Comparison of ENCODE assay signal across 1 cellular context in the genomic region with DNA sequence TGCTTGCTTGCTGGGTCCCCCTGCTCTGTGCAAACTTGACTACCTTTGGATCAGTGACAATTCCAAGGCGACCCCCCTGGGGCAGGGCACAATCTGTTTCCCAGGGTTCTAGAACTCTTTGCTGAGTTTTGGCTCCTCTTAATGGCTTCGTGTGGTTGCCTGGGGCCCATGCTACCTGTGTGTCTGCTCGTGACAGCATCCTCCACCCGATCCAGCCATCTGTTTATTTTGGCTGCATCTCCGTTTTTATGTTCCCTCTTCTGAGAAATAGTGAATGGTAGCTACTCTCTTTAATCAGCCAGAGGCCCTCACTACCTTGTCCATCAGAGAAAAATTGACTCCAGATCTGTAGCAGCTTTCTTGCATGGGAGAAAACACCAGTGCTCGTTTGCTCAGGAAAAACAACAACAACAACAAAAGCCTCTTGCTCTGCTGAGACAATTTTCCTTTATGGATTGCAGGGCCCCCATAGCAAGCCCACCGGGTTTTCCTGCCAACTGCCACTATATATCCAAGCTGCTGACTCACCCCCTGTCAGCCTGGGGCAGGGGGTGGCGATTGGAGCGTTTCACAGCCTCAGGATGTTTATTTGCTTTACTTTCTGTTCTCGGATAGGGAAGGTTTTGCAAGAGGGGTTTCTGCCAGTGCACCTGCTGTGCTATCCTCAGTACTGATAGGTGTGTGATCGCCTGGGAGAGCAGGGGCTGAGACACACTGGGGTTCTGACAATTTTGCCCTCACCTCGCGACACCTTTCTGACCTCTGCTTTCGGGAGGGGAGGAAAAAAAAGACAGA.
TF ChIP-seq lines count a peak whose summit lies in the region.

No MANE protein-coding gene starts in this region.

TF ChIP-seq in GM23338, 12 proteins besides CTCF, POLR2A, EP300 and RAD21 (continued from another document):
- TF ChIP-seq, protein P1, sequence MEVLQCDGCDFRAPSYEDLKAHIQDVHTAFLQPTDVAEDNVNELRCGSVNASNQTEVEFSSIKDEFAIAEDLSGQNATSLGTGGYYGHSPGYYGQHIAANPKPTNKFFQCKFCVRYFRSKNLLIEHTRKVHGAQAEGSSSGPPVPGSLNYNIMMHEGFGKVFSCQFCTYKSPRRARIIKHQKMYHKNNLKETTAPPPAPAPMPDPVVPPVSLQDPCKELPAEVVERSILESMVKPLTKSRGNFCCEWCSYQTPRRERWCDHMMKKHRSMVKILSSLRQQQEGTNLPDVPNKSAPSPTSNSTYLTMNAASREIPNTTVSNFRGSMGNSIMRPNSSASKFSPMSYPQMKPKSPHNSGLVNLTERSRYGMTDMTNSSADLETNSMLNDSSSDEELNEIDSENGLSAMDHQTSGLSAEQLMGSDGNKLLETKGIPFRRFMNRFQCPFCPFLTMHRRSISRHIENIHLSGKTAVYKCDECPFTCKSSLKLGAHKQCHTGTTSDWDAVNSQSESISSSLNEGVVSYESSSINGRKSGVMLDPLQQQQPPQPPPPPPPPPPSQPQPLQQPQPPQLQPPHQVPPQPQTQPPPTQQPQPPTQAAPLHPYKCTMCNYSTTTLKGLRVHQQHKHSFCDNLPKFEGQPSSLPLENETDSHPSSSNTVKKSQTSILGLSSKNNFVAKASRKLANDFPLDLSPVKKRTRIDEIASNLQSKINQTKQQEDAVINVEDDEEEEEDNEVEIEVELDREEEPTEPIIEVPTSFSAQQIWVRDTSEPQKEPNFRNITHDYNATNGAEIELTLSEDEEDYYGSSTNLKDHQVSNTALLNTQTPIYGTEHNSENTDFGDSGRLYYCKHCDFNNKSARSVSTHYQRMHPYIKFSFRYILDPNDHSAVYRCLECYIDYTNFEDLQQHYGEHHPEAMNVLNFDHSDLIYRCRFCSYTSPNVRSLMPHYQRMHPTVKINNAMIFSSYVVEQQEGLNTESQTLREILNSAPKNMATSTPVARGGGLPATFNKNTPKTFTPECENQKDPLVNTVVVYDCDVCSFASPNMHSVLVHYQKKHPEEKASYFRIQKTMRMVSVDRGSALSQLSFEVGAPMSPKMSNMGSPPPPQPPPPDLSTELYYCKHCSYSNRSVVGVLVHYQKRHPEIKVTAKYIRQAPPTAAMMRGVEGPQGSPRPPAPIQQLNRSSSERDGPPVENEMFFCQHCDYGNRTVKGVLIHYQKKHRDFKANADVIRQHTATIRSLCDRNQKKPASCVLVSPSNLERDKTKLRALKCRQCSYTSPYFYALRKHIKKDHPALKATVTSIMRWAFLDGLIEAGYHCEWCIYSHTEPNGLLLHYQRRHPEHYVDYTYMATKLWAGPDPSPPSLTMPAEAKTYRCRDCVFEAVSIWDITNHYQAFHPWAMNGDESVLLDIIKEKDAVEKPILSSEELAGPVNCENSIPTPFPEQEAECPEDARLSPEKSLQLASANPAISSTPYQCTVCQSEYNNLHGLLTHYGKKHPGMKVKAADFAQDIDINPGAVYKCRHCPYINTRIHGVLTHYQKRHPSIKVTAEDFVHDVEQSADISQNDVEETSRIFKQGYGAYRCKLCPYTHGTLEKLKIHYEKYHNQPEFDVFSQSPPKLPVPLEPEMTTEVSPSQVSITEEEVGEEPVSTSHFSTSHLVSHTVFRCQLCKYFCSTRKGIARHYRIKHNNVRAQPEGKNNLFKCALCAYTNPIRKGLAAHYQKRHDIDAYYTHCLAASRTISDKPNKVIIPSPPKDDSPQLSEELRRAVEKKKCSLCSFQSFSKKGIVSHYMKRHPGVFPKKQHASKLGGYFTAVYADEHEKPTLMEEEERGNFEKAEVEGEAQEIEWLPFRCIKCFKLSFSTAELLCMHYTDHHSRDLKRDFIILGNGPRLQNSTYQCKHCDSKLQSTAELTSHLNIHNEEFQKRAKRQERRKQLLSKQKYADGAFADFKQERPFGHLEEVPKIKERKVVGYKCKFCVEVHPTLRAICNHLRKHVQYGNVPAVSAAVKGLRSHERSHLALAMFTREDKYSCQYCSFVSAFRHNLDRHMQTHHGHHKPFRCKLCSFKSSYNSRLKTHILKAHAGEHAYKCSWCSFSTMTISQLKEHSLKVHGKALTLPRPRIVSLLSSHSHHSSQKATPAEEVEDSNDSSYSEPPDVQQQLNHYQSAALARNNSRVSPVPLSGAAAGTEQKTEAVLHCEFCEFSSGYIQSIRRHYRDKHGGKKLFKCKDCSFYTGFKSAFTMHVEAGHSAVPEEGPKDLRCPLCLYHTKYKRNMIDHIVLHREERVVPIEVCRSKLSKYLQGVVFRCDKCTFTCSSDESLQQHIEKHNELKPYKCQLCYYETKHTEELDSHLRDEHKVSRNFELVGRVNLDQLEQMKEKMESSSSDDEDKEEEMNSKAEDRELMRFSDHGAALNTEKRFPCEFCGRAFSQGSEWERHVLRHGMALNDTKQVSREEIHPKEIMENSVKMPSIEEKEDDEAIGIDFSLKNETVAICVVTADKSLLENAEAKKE (CRISPR knock-in tag; IDR thresholded peaks at IDR 0.05) = no peak
- TF ChIP-seq ZNF331 (CRISPR knock-in tag; IDR thresholded peaks at IDR 0.05; ENCODE audit: low read depth) (no peak), STAT1 (IDR thresholded peaks at IDR 0.05; ENCODE audit: unreplicated experiment) (no peak), POLR2AphosphoS5 (IDR thresholded peaks at IDR 0.05; ENCODE audit: low read depth) (no peak), EZH2phosphoT487 (IDR thresholded peaks at IDR 0.05; ENCODE audit: unreplicated experiment) (no peak), JUNB (IDR thresholded peaks at IDR 0.05; ENCODE audit: unreplicated experiment) (no peak), NANOG (IDR thresholded peaks at IDR 0.05; ENCODE audit: borderline replicate concordance) (no peak), EZH2 (IDR thresholded peaks at IDR 0.05; ENCODE audit: low read depth, unreplicated experiment) (no peak), CREB1 (CRISPR knock-in tag; IDR thresholded peaks at IDR 0.05; ENCODE audit: low read depth) (no peak)
- TF ChIP-seq, protein P2, sequence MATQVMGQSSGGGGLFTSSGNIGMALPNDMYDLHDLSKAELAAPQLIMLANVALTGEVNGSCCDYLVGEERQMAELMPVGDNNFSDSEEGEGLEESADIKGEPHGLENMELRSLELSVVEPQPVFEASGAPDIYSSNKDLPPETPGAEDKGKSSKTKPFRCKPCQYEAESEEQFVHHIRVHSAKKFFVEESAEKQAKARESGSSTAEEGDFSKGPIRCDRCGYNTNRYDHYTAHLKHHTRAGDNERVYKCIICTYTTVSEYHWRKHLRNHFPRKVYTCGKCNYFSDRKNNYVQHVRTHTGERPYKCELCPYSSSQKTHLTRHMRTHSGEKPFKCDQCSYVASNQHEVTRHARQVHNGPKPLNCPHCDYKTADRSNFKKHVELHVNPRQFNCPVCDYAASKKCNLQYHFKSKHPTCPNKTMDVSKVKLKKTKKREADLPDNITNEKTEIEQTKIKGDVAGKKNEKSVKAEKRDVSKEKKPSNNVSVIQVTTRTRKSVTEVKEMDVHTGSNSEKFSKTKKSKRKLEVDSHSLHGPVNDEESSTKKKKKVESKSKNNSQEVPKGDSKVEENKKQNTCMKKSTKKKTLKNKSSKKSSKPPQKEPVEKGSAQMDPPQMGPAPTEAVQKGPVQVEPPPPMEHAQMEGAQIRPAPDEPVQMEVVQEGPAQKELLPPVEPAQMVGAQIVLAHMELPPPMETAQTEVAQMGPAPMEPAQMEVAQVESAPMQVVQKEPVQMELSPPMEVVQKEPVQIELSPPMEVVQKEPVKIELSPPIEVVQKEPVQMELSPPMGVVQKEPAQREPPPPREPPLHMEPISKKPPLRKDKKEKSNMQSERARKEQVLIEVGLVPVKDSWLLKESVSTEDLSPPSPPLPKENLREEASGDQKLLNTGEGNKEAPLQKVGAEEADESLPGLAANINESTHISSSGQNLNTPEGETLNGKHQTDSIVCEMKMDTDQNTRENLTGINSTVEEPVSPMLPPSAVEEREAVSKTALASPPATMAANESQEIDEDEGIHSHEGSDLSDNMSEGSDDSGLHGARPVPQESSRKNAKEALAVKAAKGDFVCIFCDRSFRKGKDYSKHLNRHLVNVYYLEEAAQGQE (IDR thresholded peaks at IDR 0.05; ENCODE audit: unreplicated experiment) = no peak
- TF ChIP-seq, protein P3, sequence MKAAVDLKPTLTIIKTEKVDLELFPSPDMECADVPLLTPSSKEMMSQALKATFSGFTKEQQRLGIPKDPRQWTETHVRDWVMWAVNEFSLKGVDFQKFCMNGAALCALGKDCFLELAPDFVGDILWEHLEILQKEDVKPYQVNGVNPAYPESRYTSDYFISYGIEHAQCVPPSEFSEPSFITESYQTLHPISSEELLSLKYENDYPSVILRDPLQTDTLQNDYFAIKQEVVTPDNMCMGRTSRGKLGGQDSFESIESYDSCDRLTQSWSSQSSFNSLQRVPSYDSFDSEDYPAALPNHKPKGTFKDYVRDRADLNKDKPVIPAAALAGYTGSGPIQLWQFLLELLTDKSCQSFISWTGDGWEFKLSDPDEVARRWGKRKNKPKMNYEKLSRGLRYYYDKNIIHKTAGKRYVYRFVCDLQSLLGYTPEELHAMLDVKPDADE (IDR thresholded peaks at IDR 0.05) = no peak
